ENCODE assay signal across 30 cellular contexts in genomic region chr3:184598220-184598927, GRCh38. TPM values are rescaled to one million over a fixed set of nuclear protein-coding genes. Genes with fewer than 3 reads are reported as not detected.
DNase-seq lines count a peak whose midpoint lies in the region; ATAC-seq and TF ChIP-seq lines count a peak whose summit lies in the region.
"Had no signal": no experiment of that assay in that cellular context is flagged by ENCODE, and none has a peak within 500 bp of the region (broad histone marks: within the 10 kb centered on the region; RNA-seq: fewer than 3 reads in every experiment).

No MANE protein-coding gene starts in this region.

- no peak overlapping the region for H3K4me3 ChIP-seq in foreskin fibroblast (ENCODE audit: low read depth in 1 of 2, low read length in 2 of 2)
- H3K4me3 ChIP-seq: BLaER1 treated with 17β-estradiol and CSF1 and Interleukin-3, amounts not matched to agents 10 nM and 100 nM; Peyer's patch; prostate gland; SJSA1; transverse colon had no signal

- CTCF ChIA-PET in HEK293T (lab: Yijun Ruan, JAX) = interaction anchor here (0.6 kb wide), 1 partner anchor 78 kb away, joined by 6 read pairs; no protein-coding TSS in a partner anchor

- peak overlapping the region in 2 of 3 experiments; percentile 15 to 21 for H3K4me3 Mint-ChIP-seq in nephron
- H3K4me3 Mint-ChIP-seq: activated B cell treated with CpG ODN at 0.5 μM for 24 hours; activated CD4-positive, alpha-beta T cell treated with anti-CD3 and anti-CD28 coated beads, Interleukin-2, amount 10 ng/mL, durations not matched to agents 7 days and 5 days; activated naive CD8-positive, alpha-beta T cell treated with anti-CD3 and anti-CD28 coated beads, Interleukin-2, amount 10 ng/mL, durations not matched to agents 7 days and 5 days; effector memory CD8-positive, alpha-beta T cell; T-helper 1 cell treated with Interleukin-12 subunit alpha and Interleukin-12 subunit beta and Interleukin-4 antibody, amounts not matched to agents 30 μg/mL and 1 μg/mL, for 36 hours had no signal

- peaks cover 75% of the 10 kb centered on the region for H3K4me1 Mint-ChIP-seq in nephron

- TF ChIP-seq CTCF in AG09319 (IDR thresholded peaks at IDR 0.05; ENCODE audit: low read depth, low read length) (no peak), foreskin fibroblast (IDR thresholded peaks at IDR 0.05; ENCODE audit: low read depth, low read length) (no peak), nephron (IDR thresholded peaks at IDR 0.05; ENCODE audit: unreplicated experiment in 3 of 3) (no peak)

- POLR2A ChIA-PET in HEK293T (lab: Yijun Ruan, JAX) = no interaction called here

- peaks cover 14% of the 10 kb centered on the region for H3K27me3 Mint-ChIP-seq in nephron (ENCODE audit: low read depth)

- H3K27ac Mint-ChIP-seq in nephron = peak overlapping the region; percentile 80 to 85 (median 85)
- H3K27ac Mint-ChIP-seq: activated B cell treated with CpG ODN at 0.5 μM for 24 hours; activated CD4-positive, alpha-beta T cell treated with anti-CD3 and anti-CD28 coated beads, Interleukin-2, amount 10 ng/mL, durations not matched to agents 7 days and 5 days; activated naive CD8-positive, alpha-beta T cell treated with anti-CD3 and anti-CD28 coated beads, Interleukin-2, amount 10 ng/mL, durations not matched to agents 7 days and 5 days; effector memory CD8-positive, alpha-beta T cell; T-helper 1 cell treated with Interleukin-12 subunit alpha and Interleukin-12 subunit beta and Interleukin-4 antibody, amounts not matched to agents 30 μg/mL and 1 μg/mL, for 36 hours had no signal

- no peak for ATAC-seq in GM21367 (IDR thresholded peaks at IDR 0.05; ENCODE audit: unreplicated experiment)
- ATAC-seq: effector memory CD8-positive, alpha-beta T cell had no signal

- peak; percentile 25 for DNase-seq in AG09319 (ENCODE audit: extremely low read depth, low read depth)
- DNase-seq in RPMI7951 (ENCODE audit: low read depth) = peak; percentile 16
- peak; percentile 18 to 57 for DNase-seq in foreskin fibroblast
- no peak for DNase-seq in foreskin melanocyte
- DNase-seq in NCI-H2107 treated with DMSO at 0.1 percent for 48 hours (lab: John Stamatoyannopoulos, UW; ENCODE audit: unreplicated experiment) = no peak
- no peak for DNase-seq in HEK293T (ENCODE audit: extremely low spot score)
- DNase-seq: ACHN; activated B cell treated with CpG ODN at 0.5 μM for 24 hours; activated CD4-positive, alpha-beta T cell treated with anti-CD3 and anti-CD28 coated beads, Interleukin-2, amount 10 ng/mL, durations not matched to agents 7 days and 5 days; activated gamma-delta T cell treated with Interleukin-2 at 50 U/mL for 16 hours; activated naive CD8-positive, alpha-beta T cell treated with anti-CD3 and anti-CD28 coated beads, Interleukin-2, amount 10 ng/mL, durations not matched to agents 7 days and 5 days; activated T-cell treated with anti-CD3 and anti-CD28 coated beads, Interleukin-2, amount 50 U/mL, for 1 hour; central memory CD4-positive, alpha-beta T cell; cortex of kidney; effector memory CD8-positive, alpha-beta T cell; hippocampal formation; MM.1S; NCI-H2029 treated with DMSO at 0.1 percent for 48 hours; NCI-H2227 treated with DMSO at 0.1 percent for 48 hours; NCI-H526 treated with DMSO at 0.1 percent for 48 hours; Peyer's patch; stimulated activated CD4-positive, alpha-beta T cell treated with anti-CD3 and anti-CD28 coated beads, Interleukin-15, amount 100 ng/mL, for 24 hours; stimulated activated CD4-positive, alpha-beta T cell treated with anti-CD3 and anti-CD28 coated beads, Interleukin-4, amount 100 ng/mL, for 4 hours; transverse colon had no signal

- H3K9me3 Mint-ChIP-seq in nephron = no peaks in the 10 kb centered on the region
- H3K9me3 Mint-ChIP-seq: activated B cell treated with CpG ODN at 0.5 μM for 24 hours; activated CD4-positive, alpha-beta T cell treated with anti-CD3 and anti-CD28 coated beads, Interleukin-2, amount 10 ng/mL, durations not matched to agents 7 days and 5 days; activated naive CD8-positive, alpha-beta T cell treated with anti-CD3 and anti-CD28 coated beads, Interleukin-2, amount 10 ng/mL, durations not matched to agents 7 days and 5 days; effector memory CD8-positive, alpha-beta T cell; T-helper 1 cell treated with Interleukin-12 subunit alpha and Interleukin-12 subunit beta and Interleukin-4 antibody, amounts not matched to agents 30 μg/mL and 1 μg/mL, for 36 hours had no signal

- H3K36me3 Mint-ChIP-seq in nephron (ENCODE audit: low read depth) = no peaks in the 10 kb centered on the region
- H3K36me3 Mint-ChIP-seq: activated naive CD8-positive, alpha-beta T cell treated with anti-CD3 and anti-CD28 coated beads, Interleukin-2, amount 10 ng/mL, durations not matched to agents 7 days and 5 days had no signal

TF ChIP-seq in HEK293T, 16 proteins besides CTCF, POLR2A, EP300 and RAD21:
- TF ChIP-seq HDGF (IDR thresholded peaks at IDR 0.05; ENCODE audit: borderline replicate concordance) (no peak), NFRKB (IDR thresholded peaks at IDR 0.05) (no peak), FOXM1 (IDR thresholded peaks at IDR 0.05; ENCODE audit: borderline replicate concordance) (no peak), PKNOX1 (IDR thresholded peaks at IDR 0.05) (no peak), CTBP1 (IDR thresholded peaks at IDR 0.05; ENCODE audit: borderline replicate concordance) (no peak), BHLHE40 (IDR thresholded peaks at IDR 0.05; ENCODE audit: borderline replicate concordance) (no peak), ELF4 (IDR thresholded peaks at IDR 0.05) (no peak), FOXK2 (IDR thresholded peaks at IDR 0.05) (no peak), ARNT (IDR thresholded peaks at IDR 0.05) (no peak), SP1 (IDR thresholded peaks at IDR 0.05) (no peak), LEF1 (IDR thresholded peaks at IDR 0.05; ENCODE audit: borderline replicate concordance) (no peak), FOXA1 (IDR thresholded peaks at IDR 0.05) (no peak), L3MBTL2 (conservative IDR thresholded peaks at IDR 0.05) (no peak), SUZ12 (IDR thresholded peaks at IDR 0.05) (no peak), ZNF384 (IDR thresholded peaks at IDR 0.05) (no peak)
TF ChIP-seq in HEK293T: peak in this region for 0.

RNA-seq across cellular contexts. Expression of gene EPHB3, which starts 36.8 kb away (rescaled TPM):
- 4.0 and 5.5 TPM in 2 replicates for total RNA-seq in RPMI7951 (2014; rRNA removed; shearing (Covaris generic))

Comparison
In these comparisons a context has a peak if more than half of its experiments do, and no peak if none do; other contexts are left out.
1. DNase-seq: peak in AG09319 (single experiment), RPMI7951 (single experiment) and foreskin fibroblast (2 of 2); none in foreskin melanocyte (single experiment), NCI-H2107 treated with DMSO at 0.1 percent for 48 hours (single experiment) and HEK293T (single experiment).